Comparison of ENCODE assay signal across 8 cellular contexts in genomic region chr2:159615187-159615935, GRCh38.
DNase-seq lines count a peak whose midpoint lies in the region; ATAC-seq lines count a peak whose summit lies in the region.

No MANE protein-coding gene starts in this region.

- peak overlapping the region; percentile 91 for H3K9ac ChIP-seq in endocrine pancreas (ENCODE audit: control insufficient read depth, insufficient read depth, low read length)

- H3K4me1 ChIP-seq in endocrine pancreas (ENCODE audit: control insufficient read depth, insufficient read depth, low read length), result peaks cover 26% of the 10 kb centered on the region

- H3K27me3 ChIP-seq in endocrine pancreas (ENCODE audit: control insufficient read depth, insufficient read depth, low read length), result no peaks in the 10 kb centered on the region

- peak overlapping the region; percentile 96 for H3K4me3 ChIP-seq in endocrine pancreas (ENCODE audit: control insufficient read depth, insufficient read depth, low read length)

- H3K9me3 ChIP-seq in endocrine pancreas (ENCODE audit: control insufficient read depth, low read length), result no peaks in the 10 kb centered on the region

- H3K36me3 ChIP-seq in endocrine pancreas (ENCODE audit: control insufficient read depth, insufficient read depth, low read length), result no peaks in the 10 kb centered on the region

- peak; percentile 75 for ATAC-seq in GM19455 (IDR thresholded peaks at IDR 0.05; ENCODE audit: unreplicated experiment)

- DNase-seq in CMK (ENCODE audit: low read depth) (peak; percentile 58), HK-2 (ENCODE audit: unreplicated experiment) (peak; percentile 95), NCI-H82 (lab: John Stamatoyannopoulos, UW) (peak; percentile 98), medulla oblongata (ENCODE audit: extremely low spot score) (peak; percentile 92)
- DNase-seq in activated CD8-positive, alpha-beta memory T cell treated with anti-CD3 and anti-CD28 coated beads for 24 hours, result peak; percentile 76
- peak; percentile 11 to 17 for DNase-seq in stimulated activated CD8-positive, alpha-beta memory T cell treated with anti-CD3 and anti-CD28 coated beads, Interleukin-15, amount 100 ng/mL, for 4 hours (ENCODE audit: low read depth in 2 of 2)

Comparison
In these comparisons a context has a peak if more than half of its experiments do, and no peak if none do; other contexts are left out.
1. Peak in every context shown above with its lines: DNase-seq, ATAC-seq and H3K4me3 ChIP-seq.
2. DNase-seq: peak in every context shown above with its lines; median percentile 98 in NCI-H82; 95 in HK-2; 92 in medulla oblongata; 76 in activated CD8-positive, alpha-beta memory T cell treated with anti-CD3 and anti-CD28 coated beads for 24 hours; 58 in CMK; 14 in stimulated activated CD8-positive, alpha-beta memory T cell treated with anti-CD3 and anti-CD28 coated beads, Interleukin-15, amount 100 ng/mL, for 4 hours.